In genomic region chr3:123066599-123066895, GRCh38 we compare ENCODE assay signal across 9 cellular contexts. TPM values are rescaled to one million over a fixed set of nuclear protein-coding genes. Genes with fewer than 3 reads are reported as not detected.
DNase-seq lines count a peak whose midpoint lies in the region; ATAC-seq and TF ChIP-seq lines count a peak whose summit lies in the region.
"Had no signal": no experiment of that assay in that cellular context is flagged by ENCODE, and none has a peak within 500 bp of the region (broad histone marks: within the 10 kb centered on the region; RNA-seq: fewer than 3 reads in every experiment).

No MANE protein-coding gene starts in this region.

- no peak for TF ChIP-seq CTCF in GM12865 (IDR thresholded peaks at IDR 0.05; ENCODE audit: insufficient read depth, low read depth, low read length, missing control alignments)
- TF ChIP-seq CTCF in VCaP (conservative IDR thresholded peaks at IDR 0.05) = no peak
- no peak for TF ChIP-seq CTCF in gastroesophageal sphincter (IDR thresholded peaks at IDR 0.05)
- no peak for TF ChIP-seq CTCF in GM10266 (IDR thresholded peaks at IDR 0.05; ENCODE audit: control insufficient read depth, insufficient read depth, low read depth, missing control alignments)

- H3K4me3 ChIP-seq in GM12865 (ENCODE audit: low read depth, low read length) = peak overlapping the region; percentile 83
- H3K4me3 ChIP-seq in gastroesophageal sphincter = peak overlapping the region; percentile 69 to 88

- H3K9me3 ChIP-seq in gastroesophageal sphincter = no peaks in the 10 kb centered on the region

- DNase-seq in GM12865 (ENCODE audit: low read depth) (no peak), sciatic nerve (ENCODE audit: low spot score) (no peak), GM10266 (ENCODE audit: extremely low spot score) (no peak), posterior cingulate gyrus (no peak)

- peak; percentile 5 for ATAC-seq in gastroesophageal sphincter
- ATAC-seq in sciatic nerve = peak; percentile 13
- no peak for ATAC-seq in GM18519 (IDR thresholded peaks at IDR 0.05; ENCODE audit: low FRiP score, unreplicated experiment)
- ATAC-seq in HG02798 (IDR thresholded peaks at IDR 0.05; ENCODE audit: poor library complexity, unreplicated experiment) = no peak

- intact Hi-C loops in sciatic nerve (cut with DNase I) = no loop called here
- intact Hi-C loops in posterior cingulate gyrus (cut with DNase I) = loop anchor here (2.0 to 5.0 kb wide), 2 partner anchors 38 to 136 kb away; partner anchors contain the start of gene SEC22A

- no peaks in the 10 kb centered on the region for H3K36me3 ChIP-seq in gastroesophageal sphincter

- H3K27ac ChIP-seq in VCaP = peak overlapping the region; percentile 88
- H3K27ac ChIP-seq in gastroesophageal sphincter = peak overlapping the region in 3 of 4 donors; percentile 80 to 88 (median 87)

- H3K27me3 ChIP-seq in gastroesophageal sphincter = no peaks in the 10 kb centered on the region

- WGBS in gastroesophageal sphincter (ENCODE audit: low coverage in 1 of 2), 2 donors = 7 to 20% methylated on average over 5 to 6 of the region's 6 CpGs

- no peak for TF ChIP-seq EP300 in gastroesophageal sphincter (IDR thresholded peaks at IDR 0.05)

- TF ChIP-seq POLR2A in gastroesophageal sphincter (IDR thresholded peaks at IDR 0.05) = no peak

- H3K4me1 ChIP-seq in gastroesophageal sphincter = peaks cover 2 to 43% (median 17%) of the 10 kb centered on the region in 3 donors

RNA-seq across cellular contexts. Expression of gene PDIA5, which starts 0.3 kb away (rescaled TPM):
- total RNA-seq in gastroesophageal sphincter (10 to 100 TPM in 3 of 4 donors, 1 to 10 TPM in 1; 9.0 to 19.8 (median 16.9) TPM), sciatic nerve (27.8 TPM)

RNA-seq across cellular contexts. Expression of gene SEMA5B, which starts 39.0 kb away (rescaled TPM):
- total RNA-seq in gastroesophageal sphincter = under 1 TPM in 3 of 4 donors, not detected in 1; 0.31 to 0.69 (median 0.32) TPM
- total RNA-seq in sciatic nerve = 10.1 TPM
- total RNA-seq: dermis blood vessel endothelial cell had no signal

Comparison
In these comparisons a context has a peak if more than half of its experiments do, and no peak if none do; other contexts are left out.
1. ATAC-seq: peak in gastroesophageal sphincter (single experiment) and sciatic nerve (single experiment); none in GM18519 (single experiment) and HG02798 (single experiment).